In genomic region chr12:124335426-124336183, GRCh38 we compare ENCODE assay signal across 27 cellular contexts. TPM values are rescaled to one million over a fixed set of nuclear protein-coding genes. Genes with fewer than 3 reads are reported as not detected.
"Had no signal": no experiment of that assay in that cellular context is flagged by ENCODE, and none has a peak within 500 bp of the region (broad histone marks: within the 10 kb centered on the region; RNA-seq: fewer than 3 reads in every experiment).

No MANE protein-coding gene starts in this region.

- DNase-seq: activated B cell treated with CpG ODN at 0.5 μM for 24 hours; activated CD4-positive, alpha-beta T cell treated with anti-CD3 and anti-CD28 coated beads, Interleukin-2, amount 50 U/mL, for 1 hour; activated effector memory CD4-positive, alpha-beta T cell treated with Interleukin-2 at 50 U/mL for 16 hours; activated naive CD4-positive, alpha-beta T cell treated with Interleukin-2 at 50 U/mL for 16 hours; activated T-cell treated with anti-CD3 and anti-CD28 coated beads for 4 hours; activated T-cell treated with anti-CD3 and anti-CD28 coated beads, Interleukin-2, amount 50 U/mL, for 72 hours; cortex of kidney; effector memory CD8-positive, alpha-beta T cell; erythroblast; left colon; midbrain; naive thymus-derived CD8-positive, alpha-beta T cell; right lobe of liver; stimulated activated CD4-positive, alpha-beta T cell treated with anti-CD3 and anti-CD28 coated beads, Interleukin-12 subunit alpha, Interleukin-12 subunit beta, amount 100 ng/mL, for 4 hours; stimulated activated CD4-positive, alpha-beta T cell treated with anti-CD3 and anti-CD28 coated beads, Interleukin-4, amount 100 ng/mL, for 1 hour; stomach; T-helper 2 cell; thyroid gland had no signal

- H3K27ac ChIP-seq: ascending aorta, cardiac muscle cell, gastroesophageal sphincter, hepatocyte, right lobe of liver, skin epidermis, stomach, thyroid gland, upper lobe of left lung, vagina had no signal

- ATAC-seq: activated T-cell treated with anti-CD3 and anti-CD28 coated beads, Interleukin-2, amount 50 U/mL, for 72 hours; effector memory CD8-positive, alpha-beta T cell; gastroesophageal sphincter; naive thymus-derived CD8-positive, alpha-beta T cell had no signal

- H3K27me3 Mint-ChIP-seq: activated B cell treated with CpG ODN at 0.5 μM for 24 hours; activated naive CD8-positive, alpha-beta T cell; brain; effector memory CD8-positive, alpha-beta T cell; naive thymus-derived CD8-positive, alpha-beta T cell had no signal

- H3K9me3 Mint-ChIP-seq: activated B cell treated with CpG ODN at 0.5 μM for 24 hours; activated T-cell treated with anti-CD3 and anti-CD28 coated beads, Interleukin-2, amount 50 U/mL, for 72 hours; brain; effector memory CD8-positive, alpha-beta T cell; naive thymus-derived CD8-positive, alpha-beta T cell had no signal

- H3K27me3 ChIP-seq: ascending aorta, cardiac muscle cell, gastroesophageal sphincter, hepatocyte, right lobe of liver, stomach, thyroid gland, upper lobe of left lung, vagina had no signal

- H2AFZ ChIP-seq: hepatocyte had no signal

- H3K4me3 Mint-ChIP-seq: activated B cell treated with CpG ODN at 0.5 μM for 24 hours; activated naive CD8-positive, alpha-beta T cell; activated T-cell treated with anti-CD3 and anti-CD28 coated beads, Interleukin-2, amount 50 U/mL, for 72 hours; brain; effector memory CD8-positive, alpha-beta T cell; naive thymus-derived CD8-positive, alpha-beta T cell had no signal

- H3K4me2 ChIP-seq: hepatocyte had no signal

- H3K4me1 ChIP-seq: ascending aorta, gastroesophageal sphincter, right lobe of liver, stomach, thyroid gland, upper lobe of left lung, vagina had no signal

- H3K9me3 ChIP-seq: ascending aorta, gastroesophageal sphincter, right lobe of liver, stomach, thyroid gland, upper lobe of left lung, vagina had no signal

- H3K4me3 ChIP-seq: ascending aorta, cardiac muscle cell, gastroesophageal sphincter, hepatocyte, right lobe of liver, skin epidermis, stomach, thyroid gland, upper lobe of left lung, vagina had no signal

- H3K4me1 Mint-ChIP-seq: activated B cell treated with CpG ODN at 0.5 μM for 24 hours, brain had no signal

- H3K27ac Mint-ChIP-seq: activated B cell treated with CpG ODN at 0.5 μM for 24 hours; activated naive CD8-positive, alpha-beta T cell; activated T-cell treated with anti-CD3 and anti-CD28 coated beads, Interleukin-2, amount 50 U/mL, for 72 hours had no signal

RNA-seq across cellular contexts. Expression of gene RFLNA, which starts 40.7 kb away (rescaled TPM):
- polyA plus RNA-seq: naive thymus-derived CD8-positive, alpha-beta T cell had no signal
